8 cellular contexts compared by ENCODE assay signal in genomic region chr9:127455299-127455992, GRCh38. TPM values are rescaled to one million over a fixed set of nuclear protein-coding genes. Genes with fewer than 3 reads are reported as not detected.
DNase-seq lines count a peak whose midpoint lies in the region; ATAC-seq, FAIRE-seq and TF ChIP-seq lines count a peak whose summit lies in the region.

No MANE protein-coding gene starts in this region.

- H3K4me1 Mint-ChIP-seq in CD14-positive monocyte (peaks cover 32% of the 10 kb centered on the region), HFFc6 (ENCODE audit: low read depth) (peaks cover 17% of the 10 kb centered on the region)

- TF ChIP-seq EP300 in HepG2 (IDR thresholded peaks at IDR 0.05; ENCODE audit: low read depth in 2 of 2, low read length in 2 of 2) (no peak), HepG2 (CRISPR knock-in tag; IDR thresholded peaks at IDR 0.05; ENCODE audit: borderline replicate concordance) (no peak)

- H3K36me3 Mint-ChIP-seq in CD14-positive monocyte (peaks cover 28 to 45% of the 10 kb centered on the region in 2 donors), HFFc6 (ENCODE audit: low read depth) (peaks cover 24% of the 10 kb centered on the region)

- intact Hi-C loops in CD14-positive monocyte (cut with micrococcal nuclease) (loop anchor here (10.0 kb wide), 1 partner anchor 231 kb away; no protein-coding TSS in a partner anchor), HepG2 (cut with micrococcal nuclease; ENCODE audit: unreplicated experiment) (no loop called here), lower leg skin (cut with DNase I; ENCODE audit: low total_unique reads) (no loop called here)

- peaks cover 10 to 24% of the 10 kb centered on the region in 2 experiments; a peak in 4 of 5 replicates for H3K36me3 ChIP-seq in HepG2 (replicated peaks in 1 of 2; ENCODE audit: control insufficient read depth in 1 of 2, insufficient read depth in 2 of 2, low read length in 2 of 2)

- no peak for FAIRE-seq in HepG2 (lab: Jason Lieb, UNC)

- H3K9me3 Mint-ChIP-seq in CD14-positive monocyte (no peaks in the 10 kb centered on the region), HFFc6 (peaks cover 4% of the 10 kb centered on the region)

- 96% methylated on average over 5 of the region's 6 CpGs for WGBS in HepG2 (ENCODE audit: low lambda C conversion rate)
- WGBS in lower leg skin, 2 donors, result 54 to 58% methylated on average over 6 of the region's 6 CpGs

- POLR2A ChIA-PET in HepG2 (lab: Yijun Ruan, JAX), result interaction anchor here (2.0 kb wide), 1 partner anchor 8 kb away, joined by 4 read pairs; no protein-coding TSS in a partner anchor

- TF ChIP-seq CTCF in CD14-positive monocyte (IDR thresholded peaks at IDR 0.05) (no peak), HFFc6 (IDR thresholded peaks at IDR 0.05) (peak; percentile 67), HepG2 (CRISPR knock-in tag; IDR thresholded peaks at IDR 0.05) (peak; percentile 41), lower leg skin (IDR thresholded peaks at IDR 0.05) (no peak)

- H3K27me3 Mint-ChIP-seq in CD14-positive monocyte (ENCODE audit: low read depth in 3 of 3) (peaks cover 0 to 1% (median 0%) of the 10 kb centered on the region in 3 donors), HFFc6 (ENCODE audit: insufficient read depth) (peaks cover 8% of the 10 kb centered on the region)

- no peak overlapping the region for H3K9ac ChIP-seq in HepG2 (ENCODE audit: insufficient read depth, low read depth, low read length)

- H3K4me2 ChIP-seq in HepG2 (ENCODE audit: low read depth, low read length), result no peak overlapping the region

- no peaks in the 10 kb centered on the region; a peak in 1 of 5 replicates for H3K27me3 ChIP-seq in HepG2 (ENCODE audit: control insufficient read depth in 1 of 2, insufficient read depth in 2 of 2, low read length in 2 of 2)

- CTCF ChIA-PET in HepG2 (lab: Yijun Ruan, JAX; ENCODE audit: low intra/inter-chr PET ratio, low total read pairs), result no interaction called here

- H3K4me3 ChIP-seq in HepG2 (replicated peaks in 1 of 3; ENCODE audit: insufficient read depth in 1 of 3, low read depth in 2 of 3, low read length in 3 of 3) (no peak overlapping the region), lower leg skin (ENCODE audit: low read depth, poor library complexity, severe bottlenecking) (no peak overlapping the region)

- no peaks in the 10 kb centered on the region for H3K9me3 ChIP-seq in HepG2 (ENCODE audit: low read length)

- H3K27ac Mint-ChIP-seq in CD14-positive monocyte, result peak overlapping the region; percentile 82 to 93 (median 89)
- H3K27ac Mint-ChIP-seq in HFFc6, result no peak overlapping the region

- no peak overlapping the region for H3K27ac ChIP-seq in HepG2 (ENCODE audit: extremely low read length, insufficient read depth, low read length)

- no peak overlapping the region for H2AFZ ChIP-seq in HepG2 (ENCODE audit: low read length)

- in situ Hi-C loops in HepG2 (cut with HindIII; ENCODE audit: extremely low pct_ligation_motif_present, low pct_unique_long_range_greater_than_20kb), result no loop called here

- peaks cover 5% of the 10 kb centered on the region; the same call in 1 of the 2 replicates for H4K20me1 ChIP-seq in HepG2 (ENCODE audit: insufficient read depth, low read length)

- TF ChIP-seq RAD21 in HepG2 (CRISPR knock-in tag; IDR thresholded peaks at IDR 0.05), result no peak

- H3K4me3 Mint-ChIP-seq in CD14-positive monocyte (peak overlapping the region; percentile 24 to 65), HFFc6 (no peak overlapping the region)

- peaks cover 9% of the 10 kb centered on the region for H3K79me2 ChIP-seq in HepG2 (ENCODE audit: insufficient read depth, low read length)

- ATAC-seq in HepG2 (no peak), HG03520 (IDR thresholded peaks at IDR 0.05; ENCODE audit: unreplicated experiment) (no peak)

- DNase-seq in CD14-positive monocyte (ENCODE audit: low spot score) (peak; percentile 59), HFFc6 (no peak), HepG2 (ENCODE audit: low spot score) (no peak), SHP77 (lab: John Stamatoyannopoulos, UW) (no peak), NCI-H187 treated with DMSO at 0.1 percent for 48 hours (lab: John Stamatoyannopoulos, UW) (no peak), lower leg skin (ENCODE audit: low spot score in 2 of 2) (no peak)
- DNase-seq in activated CD4-positive, alpha-beta T cell treated with anti-CD3 and anti-CD28 coated beads, Interleukin-2, amount 50 U/mL, for 1 hour, result peak; percentile 18

- peaks cover 14% of the 10 kb centered on the region for H3K4me1 ChIP-seq in HepG2 (ENCODE audit: insufficient read depth, low read length)

- TF ChIP-seq POLR2A in HepG2 (IDR thresholded peaks at IDR 0.05; ENCODE audit: insufficient read depth in 1 of 2, low read depth in 2 of 2, low read length in 2 of 2) (no peak), lower leg skin (IDR thresholded peaks at IDR 0.05) (no peak)

- no TSS peak for BruUV-seq in HepG2 (replicated peaks; lab: Mats Ljungman, UMichigan)

RNA-seq across cellular contexts. Expression of gene LRSAM1, which starts 4.1 kb away (rescaled TPM):
- polyA plus RNA-seq in CD14-positive monocyte (1 to 10 TPM; 6.0 to 8.2 TPM), HepG2 (2011; rRNA removed) (10.2 and 12.2 TPM in 2 replicates)
- total RNA-seq in HFFc6 (2021; fragmentation: NEBNext Ultra II Directional; extraction: Animal tissue kit (Norgen Biotek cat#: 25700)), result 10 to 100 TPM; 12.1 to 15.9 (median 13.4) TPM
- total RNA-seq in HepG2 (2016; rRNA removed; fragmentation: Illumina TruSeq; extraction: Trizol) (4.6 and 8.7 TPM in 2 replicates), lower leg skin (10 to 100 TPM; 37.9 to 47.9 (median 41.9) TPM)
- total RNA-seq in HepG2 (2016; cell fraction: cytosol; rRNA removed; fragmentation: Illumina TruSeq; extraction: Trizol; ENCODE audit: low read depth), result 1.5 and 1.7 TPM in 2 replicates
- 4.2 and 9.8 TPM in 2 replicates for total RNA-seq in HepG2 (2016; cell fraction: insoluble cytoplasmic fraction; rRNA removed; fragmentation: Illumina TruSeq; extraction: Trizol)
- total RNA-seq in HepG2 (2016; cell fraction: membrane; rRNA removed; fragmentation: Illumina TruSeq; extraction: Trizol), result 3.2 and 4.0 TPM in 2 replicates
- 9.5 and 16.9 TPM in 2 replicates for total RNA-seq in HepG2 (2016; cell fraction: nucleus; rRNA removed; fragmentation: Illumina TruSeq; extraction: Trizol)
- polyA plus RNA-seq in HepG2 (2011; cell fraction: cytosol; rRNA removed), result 4.1 and 5.2 TPM in 2 replicates
- polyA plus RNA-seq in HepG2 (2011; cell fraction: nucleus; rRNA removed), result 68.4 and 76.1 TPM in 2 replicates
- polyA plus RNA-seq in HepG2 (2012), result 10.0 and 14.6 TPM in 2 replicates
- 1.2 and 1.5 TPM in 2 replicates for polyA plus RNA-seq in HepG2 (2016; cell fraction: cytosol; fragmentation: Illumina TruSeq; extraction: Trizol; ENCODE audit: low read depth)
- 5.4 and 6.9 TPM in 2 replicates for polyA plus RNA-seq in HepG2 (2016; cell fraction: insoluble cytoplasmic fraction; fragmentation: Illumina TruSeq; extraction: Trizol; ENCODE audit: low read depth)
- 1.2 and 2.1 TPM in 2 replicates for polyA plus RNA-seq in HepG2 (2016; cell fraction: membrane; fragmentation: Illumina TruSeq; extraction: Trizol; ENCODE audit: low read depth)
- polyA plus RNA-seq in HepG2 (2016; cell fraction: nucleus; fragmentation: Illumina TruSeq; extraction: Trizol; ENCODE audit: insufficient read depth, low read depth), result 21.9 and 22.1 TPM in 2 replicates
- polyA minus RNA-seq in HepG2 (2011; rRNA and poly(A)+ RNA removed; ENCODE audit: low replicate concordance), result 7.6 and 11.4 TPM in 2 replicates
- polyA minus RNA-seq in HepG2 (2011; cell fraction: cytosol; rRNA and poly(A)+ RNA removed), result 4.2 and 4.4 TPM in 2 replicates
- 25.4 and 32.1 TPM in 2 replicates for polyA minus RNA-seq in HepG2 (2011; cell fraction: nucleus; rRNA and poly(A)+ RNA removed)

RNA-seq across cellular contexts. Expression of gene RPL12, which starts 4.2 kb away (rescaled TPM):
- polyA plus RNA-seq in CD14-positive monocyte (100 to 1,000 TPM; 417 to 490 TPM), HepG2 (2011; rRNA removed) (2,097 and 2,590 TPM in 2 replicates)
- 1,000 to 10,000 TPM in 4 of 6 experiments, 100 to 1,000 TPM in 2; 953 to 1,196 (median 1,072) TPM for total RNA-seq in HFFc6 (2021; fragmentation: NEBNext Ultra II Directional; extraction: Animal tissue kit (Norgen Biotek cat#: 25700))
- total RNA-seq in HepG2 (2016; rRNA removed; fragmentation: Illumina TruSeq; extraction: Trizol) (1,551 and 1,660 TPM in 2 replicates), lower leg skin (1,000 to 10,000 TPM; 2,461 to 2,856 (median 2,671) TPM)
- 6,549 and 6,971 TPM in 2 replicates for total RNA-seq in HepG2 (2016; cell fraction: cytosol; rRNA removed; fragmentation: Illumina TruSeq; extraction: Trizol; ENCODE audit: low read depth)
- total RNA-seq in HepG2 (2016; cell fraction: insoluble cytoplasmic fraction; rRNA removed; fragmentation: Illumina TruSeq; extraction: Trizol), result 1,601 and 1,648 TPM in 2 replicates
- total RNA-seq in HepG2 (2016; cell fraction: membrane; rRNA removed; fragmentation: Illumina TruSeq; extraction: Trizol), result 4,907 and 5,180 TPM in 2 replicates
- 525 and 558 TPM in 2 replicates for total RNA-seq in HepG2 (2016; cell fraction: nucleus; rRNA removed; fragmentation: Illumina TruSeq; extraction: Trizol)
- 3,919 and 3,963 TPM in 2 replicates for polyA plus RNA-seq in HepG2 (2011; cell fraction: cytosol; rRNA removed)
- 619 and 713 TPM in 2 replicates for polyA plus RNA-seq in HepG2 (2011; cell fraction: nucleus; rRNA removed)
- polyA plus RNA-seq in HepG2 (2012), result 2,179 and 2,497 TPM in 2 replicates
- 11,205 and 11,665 TPM in 2 replicates for polyA plus RNA-seq in HepG2 (2016; cell fraction: cytosol; fragmentation: Illumina TruSeq; extraction: Trizol; ENCODE audit: low read depth)
- polyA plus RNA-seq in HepG2 (2016; cell fraction: insoluble cytoplasmic fraction; fragmentation: Illumina TruSeq; extraction: Trizol; ENCODE audit: low read depth), result 2,434 and 2,480 TPM in 2 replicates
- polyA plus RNA-seq in HepG2 (2016; cell fraction: membrane; fragmentation: Illumina TruSeq; extraction: Trizol; ENCODE audit: low read depth), result 6,884 and 7,463 TPM in 2 replicates
- polyA plus RNA-seq in HepG2 (2016; cell fraction: nucleus; fragmentation: Illumina TruSeq; extraction: Trizol; ENCODE audit: insufficient read depth, low read depth), result 1,156 and 1,223 TPM in 2 replicates
- polyA minus RNA-seq in HepG2 (2011; rRNA and poly(A)+ RNA removed; ENCODE audit: low replicate concordance), result 706 and 1,371 TPM in 2 replicates
- 461 and 478 TPM in 2 replicates for polyA minus RNA-seq in HepG2 (2011; cell fraction: cytosol; rRNA and poly(A)+ RNA removed)
- 198 and 299 TPM in 2 replicates for polyA minus RNA-seq in HepG2 (2011; cell fraction: nucleus; rRNA and poly(A)+ RNA removed)

RNA-seq across cellular contexts. Expression of gene ZNF79, which starts 31.3 kb away (rescaled TPM):
- polyA plus RNA-seq in CD14-positive monocyte (1 to 10 TPM; 1.4 to 2.0 TPM), HepG2 (2011; rRNA removed) (3.7 and 4.0 TPM in 2 replicates)
- 1 to 10 TPM; 6.7 to 8.5 (median 7.6) TPM for total RNA-seq in HFFc6 (2021; fragmentation: NEBNext Ultra II Directional; extraction: Animal tissue kit (Norgen Biotek cat#: 25700))
- total RNA-seq in HepG2 (2016; rRNA removed; fragmentation: Illumina TruSeq; extraction: Trizol) (7.3 and 8.1 TPM in 2 replicates), lower leg skin (10 to 100 TPM in 1 of 4 donors, 1 to 10 TPM in 3; 9.2 to 12.1 (median 9.8) TPM)
- 3.1 and 3.7 TPM in 2 replicates for total RNA-seq in HepG2 (2016; cell fraction: cytosol; rRNA removed; fragmentation: Illumina TruSeq; extraction: Trizol; ENCODE audit: low read depth)
- total RNA-seq in HepG2 (2016; cell fraction: insoluble cytoplasmic fraction; rRNA removed; fragmentation: Illumina TruSeq; extraction: Trizol), result 7.1 and 8.1 TPM in 2 replicates
- total RNA-seq in HepG2 (2016; cell fraction: membrane; rRNA removed; fragmentation: Illumina TruSeq; extraction: Trizol), result 5.0 and 6.4 TPM in 2 replicates
- 6.5 and 7.4 TPM in 2 replicates for total RNA-seq in HepG2 (2016; cell fraction: nucleus; rRNA removed; fragmentation: Illumina TruSeq; extraction: Trizol)
- polyA plus RNA-seq in HepG2 (2011; cell fraction: cytosol; rRNA removed), result 2.4 and 2.7 TPM in 2 replicates
- polyA plus RNA-seq in HepG2 (2011; cell fraction: nucleus; rRNA removed), result 6.0 and 7.5 TPM in 2 replicates
- 2.6 and 3.2 TPM in 2 replicates for polyA plus RNA-seq in HepG2 (2012)
- polyA plus RNA-seq in HepG2 (2016; cell fraction: cytosol; fragmentation: Illumina TruSeq; extraction: Trizol; ENCODE audit: low read depth), result 0.52 and 0.70 TPM in 2 replicates
- 4.7 TPM in 2 replicates for polyA plus RNA-seq in HepG2 (2016; cell fraction: insoluble cytoplasmic fraction; fragmentation: Illumina TruSeq; extraction: Trizol; ENCODE audit: low read depth)
- 1.3 and 1.4 TPM in 2 replicates for polyA plus RNA-seq in HepG2 (2016; cell fraction: membrane; fragmentation: Illumina TruSeq; extraction: Trizol; ENCODE audit: low read depth)
- polyA plus RNA-seq in HepG2 (2016; cell fraction: nucleus; fragmentation: Illumina TruSeq; extraction: Trizol; ENCODE audit: insufficient read depth, low read depth), result 8.9 and 9.1 TPM in 2 replicates
- 6.0 and 28.4 TPM in 2 replicates for polyA minus RNA-seq in HepG2 (2011; rRNA and poly(A)+ RNA removed; ENCODE audit: low replicate concordance)
- 3.7 and 4.2 TPM in 2 replicates for polyA minus RNA-seq in HepG2 (2011; cell fraction: cytosol; rRNA and poly(A)+ RNA removed)
- polyA minus RNA-seq in HepG2 (2011; cell fraction: nucleus; rRNA and poly(A)+ RNA removed), result 7.9 and 11.3 TPM in 2 replicates

RNA-seq across cellular contexts. Expression of gene SLC2A8, which starts 58.5 kb away (rescaled TPM):
- polyA plus RNA-seq in CD14-positive monocyte (1 to 10 TPM; 6.6 to 8.7 TPM), HepG2 (2011; rRNA removed) (22.6 and 37.2 TPM in 2 replicates)
- 10 to 100 TPM; 11.5 to 13.6 (median 12.5) TPM for total RNA-seq in HFFc6 (2021; fragmentation: NEBNext Ultra II Directional; extraction: Animal tissue kit (Norgen Biotek cat#: 25700))
- total RNA-seq in HepG2 (2016; rRNA removed; fragmentation: Illumina TruSeq; extraction: Trizol) (24.0 and 48.6 TPM in 2 replicates), lower leg skin (10 to 100 TPM; 17.6 to 28.7 (median 23.6) TPM)
- total RNA-seq in HepG2 (2016; cell fraction: cytosol; rRNA removed; fragmentation: Illumina TruSeq; extraction: Trizol; ENCODE audit: low read depth), result 25.8 and 26.2 TPM in 2 replicates
- 22.9 and 51.3 TPM in 2 replicates for total RNA-seq in HepG2 (2016; cell fraction: insoluble cytoplasmic fraction; rRNA removed; fragmentation: Illumina TruSeq; extraction: Trizol)
- 32.1 and 33.0 TPM in 2 replicates for total RNA-seq in HepG2 (2016; cell fraction: membrane; rRNA removed; fragmentation: Illumina TruSeq; extraction: Trizol)
- 53.8 and 57.0 TPM in 2 replicates for total RNA-seq in HepG2 (2016; cell fraction: nucleus; rRNA removed; fragmentation: Illumina TruSeq; extraction: Trizol)
- 20.3 and 26.4 TPM in 2 replicates for polyA plus RNA-seq in HepG2 (2011; cell fraction: cytosol; rRNA removed)
- polyA plus RNA-seq in HepG2 (2011; cell fraction: nucleus; rRNA removed), result 73.4 and 80.9 TPM in 2 replicates
- polyA plus RNA-seq in HepG2 (2012), result 15.9 and 25.8 TPM in 2 replicates
- polyA plus RNA-seq in HepG2 (2016; cell fraction: cytosol; fragmentation: Illumina TruSeq; extraction: Trizol; ENCODE audit: low read depth), result 18.5 and 21.9 TPM in 2 replicates
- polyA plus RNA-seq in HepG2 (2016; cell fraction: insoluble cytoplasmic fraction; fragmentation: Illumina TruSeq; extraction: Trizol; ENCODE audit: low read depth), result 22.6 and 24.1 TPM in 2 replicates
- polyA plus RNA-seq in HepG2 (2016; cell fraction: membrane; fragmentation: Illumina TruSeq; extraction: Trizol; ENCODE audit: low read depth), result 21.2 and 23.1 TPM in 2 replicates
- polyA plus RNA-seq in HepG2 (2016; cell fraction: nucleus; fragmentation: Illumina TruSeq; extraction: Trizol; ENCODE audit: insufficient read depth, low read depth), result 112 and 118 TPM in 2 replicates
- 29.8 and 66.3 TPM in 2 replicates for polyA minus RNA-seq in HepG2 (2011; rRNA and poly(A)+ RNA removed; ENCODE audit: low replicate concordance)
- polyA minus RNA-seq in HepG2 (2011; cell fraction: cytosol; rRNA and poly(A)+ RNA removed), result 13.0 and 13.3 TPM in 2 replicates
- 25.1 and 26.0 TPM in 2 replicates for polyA minus RNA-seq in HepG2 (2011; cell fraction: nucleus; rRNA and poly(A)+ RNA removed)

Comparison
In these comparisons a context has a peak if more than half of its experiments do, and no peak if none do; other contexts are left out.
1. DNase-seq: peak in CD14-positive monocyte (single experiment) and activated CD4-positive, alpha-beta T cell treated with anti-CD3 and anti-CD28 coated beads, Interleukin-2, amount 50 U/mL, for 1 hour (single experiment); none in HFFc6 (single experiment), HepG2 (single experiment), SHP77 (0 of 2), NCI-H187 treated with DMSO at 0.1 percent for 48 hours (single experiment) and lower leg skin (0 of 2).
2. CTCF ChIP-seq: peak in HFFc6 (single experiment) and HepG2 (single experiment); none in CD14-positive monocyte (single experiment) and lower leg skin (0 of 3).
3. intact Hi-C loops: an anchor here in CD14-positive monocyte (10.0 kb wide); none called in HepG2 and lower leg skin.